In the genomic region with DNA sequence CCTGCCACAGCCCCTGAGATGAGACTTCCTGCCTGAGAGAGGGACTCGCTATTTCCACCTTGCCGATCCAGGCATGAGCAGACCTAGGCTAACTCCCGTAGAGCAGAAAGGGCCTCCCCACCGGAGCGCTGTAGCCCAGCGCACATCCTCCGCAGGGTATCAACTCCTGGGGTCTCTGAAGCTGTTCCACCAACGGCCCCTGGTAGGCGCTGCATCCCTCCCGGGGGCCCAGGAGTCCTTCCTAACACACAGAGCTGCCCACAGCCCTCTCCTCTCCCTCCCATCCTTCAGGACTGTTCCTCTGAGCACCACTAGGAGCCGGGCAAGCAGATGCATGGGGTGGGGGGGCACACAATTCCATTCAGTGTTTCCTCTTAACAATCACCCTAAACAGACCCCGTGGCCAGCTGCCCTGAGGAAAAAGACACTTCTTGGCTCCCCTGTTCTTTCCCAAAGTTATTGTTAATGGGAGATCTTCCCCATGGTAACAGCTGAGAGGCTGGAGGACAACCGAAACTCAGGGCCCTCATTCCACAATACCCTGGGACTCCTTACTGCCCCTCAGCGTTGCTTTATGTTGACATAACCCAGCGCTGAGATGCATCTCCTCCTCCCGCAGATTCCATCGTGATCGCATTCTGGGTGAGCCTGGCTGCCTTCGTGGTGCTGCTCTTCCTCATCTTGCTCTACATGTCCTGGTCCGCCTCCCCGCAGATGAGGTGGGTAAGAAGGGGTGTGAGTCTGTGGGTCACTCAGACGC, we compare ENCODE assay signal across 11 cellular contexts. TPM values are rescaled to one million over a fixed set of nuclear protein-coding genes. Genes with fewer than 3 reads are reported as not detected.
DNase-seq lines count a peak whose midpoint lies in the region; ATAC-seq and TF ChIP-seq lines count a peak whose summit lies in the region.
"Had no signal": no experiment of that assay in that cellular context is flagged by ENCODE, and none has a peak within 500 bp of the region (broad histone marks: within the 10 kb centered on the region; RNA-seq: fewer than 3 reads in every experiment).

No MANE protein-coding gene starts in this region.

- no peak for TF ChIP-seq POLR2A in stomach (IDR thresholded peaks at IDR 0.05)

- in situ Hi-C loops in brain microvascular endothelial cell (cut with HindIII; ENCODE audit: low pct_ligation_motif_present, low sequenced_read_pairs): no loop called here

- DNase-seq in DMS 273 (lab: John Stamatoyannopoulos, UW; ENCODE audit: unreplicated experiment) (peak; percentile 25), DMS 273 treated with DMSO at 0.1 percent for 48 hours (lab: John Stamatoyannopoulos, UW) (no peak), brain microvascular endothelial cell (peak; percentile 3), iPS DF 19.7 (ENCODE audit: low read depth, low spot score) (peak; percentile 78), sciatic nerve (ENCODE audit: low spot score) (no peak), GM03348 (ENCODE audit: low spot score) (no peak), stomach (no peak)
- no peak for DNase-seq in activated T-cell treated with anti-CD3 and anti-CD28 coated beads, Interleukin-2, amount 50 U/mL, for 1 hour
- DNase-seq: activated naive CD8-positive, alpha-beta T cell treated with anti-CD3 and anti-CD28 coated beads, Interleukin-2, amount 10 ng/mL, durations not matched to agents 7 days and 5 days had no signal

- H3K4me1 ChIP-seq in stomach: no peaks in the 10 kb centered on the region

- peak; percentile 67 for TF ChIP-seq CTCF in brain microvascular endothelial cell (IDR thresholded peaks at IDR 0.05; ENCODE audit: low read depth, low read length, missing control alignments)
- no peak for TF ChIP-seq CTCF in stomach (IDR thresholded peaks at IDR 0.05)

- TF ChIP-seq EP300 in stomach (IDR thresholded peaks at IDR 0.05): no peak

- peaks cover 14% of the 10 kb centered on the region for H3K36me3 ChIP-seq in brain microvascular endothelial cell (replicated peaks)
- peaks cover 0 to 38% (median 27%) of the 10 kb centered on the region in 4 donors for H3K36me3 ChIP-seq in stomach

- H3K27ac ChIP-seq in brain microvascular endothelial cell: no peak overlapping the region
- no peak overlapping the region for H3K27ac ChIP-seq in stomach
- H3K27ac ChIP-seq: 22Rv1 had no signal

- no peak overlapping the region for H3K4me3 ChIP-seq in brain microvascular endothelial cell (ENCODE audit: low read depth, low read length)
- no peak overlapping the region for H3K4me3 ChIP-seq in stomach

- no peaks in the 10 kb centered on the region for H3K27me3 ChIP-seq in brain microvascular endothelial cell (replicated peaks)
- no peaks in the 10 kb centered on the region for H3K27me3 ChIP-seq in stomach

- no peaks in the 10 kb centered on the region for H3K9me3 ChIP-seq in stomach

- WGBS in stomach, 5 donors: 52 to 66% (median 58%) methylated on average over 22 of the region's 22 CpGs

- peak; percentile 70 for ATAC-seq in sciatic nerve

- intact Hi-C loops in sciatic nerve (cut with DNase I) (no loop called here), stomach (cut with DNase I; ENCODE audit: low total_unique reads) (no loop called here)

RNA-seq across cellular contexts. Expression of a gene that starts 7.5 kb away (rescaled TPM):
- total RNA-seq in sciatic nerve (5.8 TPM), stomach (under 1 TPM in 1 of 5 donors, not detected in 4; 0.55 TPM)
- under 1 TPM in 1 of 3 donors, not detected in 2; 0.30 TPM for polyA plus RNA-seq in stomach
- total RNA-seq: activated naive CD8-positive, alpha-beta T cell treated with anti-CD3 and anti-CD28 coated beads, Interleukin-2, amount 10 ng/mL, durations not matched to agents 7 days and 5 days; H4 had no signal

RNA-seq across cellular contexts. Expression of a gene that starts 27.4 kb away (rescaled TPM):
- total RNA-seq in sciatic nerve (6.6 TPM), stomach (1 to 10 TPM in 3 of 5 donors, not detected in 2; 1.4 to 9.5 (median 1.4) TPM)
- 10 to 100 TPM in 1 of 3 donors, 1 to 10 TPM in 2; 7.7 to 10.7 (median 8.3) TPM for polyA plus RNA-seq in stomach

Comparison
In these comparisons a context has a peak if more than half of its experiments do, and no peak if none do; other contexts are left out.
1. DNase-seq: peak in DMS 273 (single experiment), brain microvascular endothelial cell (single experiment) and iPS DF 19.7 (single experiment); none in DMS 273 treated with DMSO at 0.1 percent for 48 hours (single experiment), sciatic nerve (single experiment), GM03348 (single experiment), activated T-cell treated with anti-CD3 and anti-CD28 coated beads, Interleukin-2, amount 50 U/mL, for 1 hour (single experiment) and stomach (single experiment).